Comparison of ENCODE assay signal across 8 cellular contexts in genomic region chr2:178479275-178479616, GRCh38. TPM values are rescaled to one million over a fixed set of nuclear protein-coding genes. Genes with fewer than 3 reads are reported as not detected.
DNase-seq lines count a peak whose midpoint lies in the region; ATAC-seq and TF ChIP-seq lines count a peak whose summit lies in the region.

No MANE protein-coding gene starts in this region.

- peak overlapping the region; percentile 76 for H3K27ac ChIP-seq in CD4-positive, alpha-beta T cell (ENCODE audit: low read depth, low read length)
- H3K27ac ChIP-seq in ectodermal cell (ENCODE audit: insufficient read depth, low read depth, low read length, poor library complexity, severe bottlenecking) (peak overlapping the region; percentile 92), neutrophil (peak overlapping the region; percentile 92)

- CTCF ChIA-PET in CD4-positive, alpha-beta T cell (lab: Charles Lee): interaction anchor here (1.5 to 2.3 kb wide), 2 partner anchors 28 to 37 kb away, joined by 3 to 10 read pairs; partner anchors contain the start of genes PJVK and PRKRA

- no peak for TF ChIP-seq CTCF in CD4-positive, alpha-beta T cell (IDR thresholded peaks at IDR 0.05)
- no peak for TF ChIP-seq CTCF in neutrophil (IDR thresholded peaks at IDR 0.05)

- DNase-seq in CD4-positive, alpha-beta T cell: no peak
- DNase-seq in MG63: no peak
- no peak for DNase-seq in NCI-H69 (lab: John Stamatoyannopoulos, UW)
- no peak for DNase-seq in NCI-H748 treated with DMSO at 0.1 percent for 48 hours (lab: John Stamatoyannopoulos, UW)

- H3K4me1 Mint-ChIP-seq in CD4-positive, alpha-beta T cell (ENCODE audit: low read depth): peaks cover 52% of the 10 kb centered on the region

- H3K36me3 Mint-ChIP-seq in CD4-positive, alpha-beta T cell (ENCODE audit: low read depth): peaks cover 10% of the 10 kb centered on the region

- no peaks in the 10 kb centered on the region for H3K9me3 Mint-ChIP-seq in CD4-positive, alpha-beta T cell

- ATAC-seq in CD4-positive, alpha-beta T cell (ENCODE audit: poor library complexity): no peak
- ATAC-seq in HG02852 (IDR thresholded peaks at IDR 0.05; ENCODE audit: unreplicated experiment) (no peak), GM21528 (IDR thresholded peaks at IDR 0.05; ENCODE audit: low FRiP score, unreplicated experiment) (no peak)

- H3K9me3 ChIP-seq in CD4-positive, alpha-beta T cell (ENCODE audit: control insufficient read depth, low read length): no peaks in the 10 kb centered on the region
- H3K9me3 ChIP-seq in MG63: no peaks in the 10 kb centered on the region
- H3K9me3 ChIP-seq in ectodermal cell (ENCODE audit: control insufficient read depth, low read length): no peaks in the 10 kb centered on the region
- H3K9me3 ChIP-seq in neutrophil: no peaks in the 10 kb centered on the region

- no peaks in the 10 kb centered on the region for H3K27me3 ChIP-seq in CD4-positive, alpha-beta T cell (ENCODE audit: control insufficient read depth, insufficient read depth, low read length)
- H3K27me3 ChIP-seq in MG63: no peaks in the 10 kb centered on the region
- H3K27me3 ChIP-seq in ectodermal cell (ENCODE audit: control insufficient read depth, insufficient read depth, low read length, poor library complexity, severe bottlenecking): peaks cover 8% of the 10 kb centered on the region
- H3K27me3 ChIP-seq in neutrophil: no peaks in the 10 kb centered on the region

- no peaks in the 10 kb centered on the region for H3K27me3 Mint-ChIP-seq in CD4-positive, alpha-beta T cell

- peak overlapping the region; percentile 96 for H3K4me3 Mint-ChIP-seq in CD4-positive, alpha-beta T cell

- peaks cover 17% of the 10 kb centered on the region for H3K4me1 ChIP-seq in ectodermal cell (ENCODE audit: control insufficient read depth, insufficient read depth, low read length)
- peaks cover 43 to 47% of the 10 kb centered on the region in 2 experiments for H3K4me1 ChIP-seq in neutrophil (ENCODE audit: control insufficient read depth in 1 of 2, insufficient read depth in 1 of 2, low read depth in 1 of 2, low read length in 1 of 2)

- H3K4me3 ChIP-seq in MG63: peak overlapping the region; percentile 70
- H3K4me3 ChIP-seq in ectodermal cell (ENCODE audit: insufficient read depth, low read depth, low read length): peak overlapping the region; percentile 81
- peak overlapping the region; percentile 83 to 99 for H3K4me3 ChIP-seq in neutrophil (ENCODE audit: low read depth in 1 of 2, low read length in 1 of 2)

- intact Hi-C loops in CD4-positive, alpha-beta T cell (cut with DNase I, micrococcal nuclease): loop anchor here in 1 of 2 experiments (2.0 kb wide), 2 partner anchors 28 to 44 kb away; partner anchors contain the start of genes PJVK and PRKRA

- H3K36me3 ChIP-seq in MG63 (no peaks in the 10 kb centered on the region), ectodermal cell (ENCODE audit: control insufficient read depth, insufficient read depth, low read length) (no peaks in the 10 kb centered on the region), neutrophil (no peaks in the 10 kb centered on the region)

- POLR2A ChIA-PET in CD4-positive, alpha-beta T cell (lab: Charles Lee): interaction anchor here (0.9 to 3.2 kb wide), 4 partner anchors 14 to 44 kb away, joined by 3 to 38 read pairs (median 4); partner anchors contain the start of genes PJVK and PRKRA

- peak overlapping the region; percentile 91 for H3K27ac Mint-ChIP-seq in CD4-positive, alpha-beta T cell

- 67 to 70% methylated on average over 4 of the region's 4 CpGs for WGBS in ectodermal cell, 2 experiments

RNA-seq across cellular contexts. Expression of gene FKBP7, which starts 0.8 kb away (rescaled TPM):
- under 1 TPM; 0.25 to 0.55 TPM for total RNA-seq in CD4-positive, alpha-beta T cell
- 17.2 and 21.6 TPM in 2 replicates for total RNA-seq in MG63 (2014; rRNA removed; shearing (Covaris generic); ENCODE audit: low replicate concordance)
- 31.5 TPM for polyA plus RNA-seq in ectodermal cell (2013, experiment 1 of 4)
- 26.6 TPM for polyA plus RNA-seq in ectodermal cell (2013, experiment 2 of 4)
- 24.5 TPM for polyA plus RNA-seq in ectodermal cell (2013, experiment 3 of 4)
- polyA plus RNA-seq in ectodermal cell (2013, experiment 4 of 4): 31.3 TPM

RNA-seq across cellular contexts. Expression of gene PLEKHA3, which starts 1.0 kb away (rescaled TPM):
- 10 to 100 TPM; 20.1 to 20.3 TPM for total RNA-seq in CD4-positive, alpha-beta T cell
- total RNA-seq in MG63 (2014; rRNA removed; shearing (Covaris generic); ENCODE audit: low replicate concordance): 14.8 and 23.7 TPM in 2 replicates
- polyA plus RNA-seq in ectodermal cell (2013, experiment 1 of 4): 20.7 TPM
- polyA plus RNA-seq in ectodermal cell (2013, experiment 2 of 4): 18.9 TPM
- 13.0 TPM for polyA plus RNA-seq in ectodermal cell (2013, experiment 3 of 4)
- 16.5 TPM for polyA plus RNA-seq in ectodermal cell (2013, experiment 4 of 4)

RNA-seq across cellular contexts. Expression of gene PJVK, which starts 28.1 kb away (rescaled TPM):
- total RNA-seq in CD4-positive, alpha-beta T cell: 1 to 10 TPM; 3.8 to 4.2 TPM
- 0.59 and 1.4 TPM in 2 replicates for total RNA-seq in MG63 (2014; rRNA removed; shearing (Covaris generic); ENCODE audit: low replicate concordance)
- 5.7 TPM for polyA plus RNA-seq in ectodermal cell (2013, experiment 1 of 4)
- 5.0 TPM for polyA plus RNA-seq in ectodermal cell (2013, experiment 2 of 4)
- polyA plus RNA-seq in ectodermal cell (2013, experiment 3 of 4): 3.8 TPM
- polyA plus RNA-seq in ectodermal cell (2013, experiment 4 of 4): 4.3 TPM

RNA-seq across cellular contexts. Expression of gene PRKRA, which starts 28.3 kb away (rescaled TPM):
- total RNA-seq in CD4-positive, alpha-beta T cell: 100 to 1,000 TPM; 118 to 120 TPM
- total RNA-seq in MG63 (2014; rRNA removed; shearing (Covaris generic); ENCODE audit: low replicate concordance): 75.7 and 79.7 TPM in 2 replicates
- polyA plus RNA-seq in ectodermal cell (2013, experiment 1 of 4): 102 TPM
- 104 TPM for polyA plus RNA-seq in ectodermal cell (2013, experiment 2 of 4)
- polyA plus RNA-seq in ectodermal cell (2013, experiment 3 of 4): 81.3 TPM
- polyA plus RNA-seq in ectodermal cell (2013, experiment 4 of 4): 89.4 TPM

Comparison
In these comparisons a context has a peak if more than half of its experiments do, and no peak if none do; other contexts are left out.
1. RNA of gene FKBP7, which starts 0.8 kb away (total RNA-seq): 17.2 to 21.6 TPM in MG63; 0.25 to 0.55 TPM in CD4-positive, alpha-beta T cell; every median in the first group is over 10 times any median in the second.
2. Peak in every context shown above with its lines, with median percentiles within 50 percentile points of each other: H3K27ac ChIP-seq and H3K4me3 ChIP-seq.